In the genomic region with DNA sequence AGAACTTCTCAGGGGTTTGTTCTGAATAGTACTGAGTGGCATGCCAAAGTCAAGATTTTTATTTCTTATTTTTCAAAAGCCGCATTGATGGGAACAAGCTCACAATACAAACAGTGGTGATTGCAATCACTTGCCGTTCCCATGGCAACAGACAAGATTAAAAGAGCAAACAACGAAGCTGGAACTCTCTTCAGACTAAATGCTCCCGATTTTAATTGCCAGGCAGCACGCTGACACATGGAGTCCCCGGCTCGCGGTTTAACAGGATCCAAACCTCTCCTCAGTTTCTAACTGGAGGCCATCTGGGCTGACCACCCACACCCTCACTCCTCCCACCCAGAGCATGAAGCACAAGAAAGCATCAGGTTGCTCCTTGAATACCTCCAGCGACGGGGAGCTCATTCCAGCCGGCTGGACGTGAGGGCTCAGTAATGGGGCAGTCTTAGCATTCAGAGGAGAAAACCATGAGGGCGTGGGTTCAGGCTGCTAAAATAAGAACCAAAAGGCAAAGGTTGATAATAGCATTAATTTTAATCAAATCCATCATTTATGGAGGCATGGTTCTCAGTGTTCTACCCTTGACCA, we compare ENCODE assay signal across 2 cellular contexts.
A peak's percentile ranks its signal among the peaks of the same experiment; 100 is the strongest.
TF ChIP-seq lines count a peak whose summit lies in the region.

No MANE protein-coding gene starts in this region.

TF ChIP-seq in GM23338, 12 proteins besides CTCF, POLR2A, EP300 and RAD21 (continues in another document):
- no peak for TF ChIP-seq POLR2AphosphoS5 (IDR thresholded peaks at IDR 0.05; ENCODE audit: low read depth)
- no peak for TF ChIP-seq JUNB (IDR thresholded peaks at IDR 0.05; ENCODE audit: unreplicated experiment)
- TF ChIP-seq REST (IDR thresholded peaks at IDR 0.05; ENCODE audit: unreplicated experiment): no peak
- TF ChIP-seq CREB1 (CRISPR knock-in tag; IDR thresholded peaks at IDR 0.05; ENCODE audit: low read depth): no peak
- TF ChIP-seq ZNF331 (CRISPR knock-in tag; IDR thresholded peaks at IDR 0.05; ENCODE audit: low read depth): no peak
- TF ChIP-seq NANOG (IDR thresholded peaks at IDR 0.05; ENCODE audit: borderline replicate concordance): no peak
- TF ChIP-seq EZH2phosphoT487 (IDR thresholded peaks at IDR 0.05; ENCODE audit: unreplicated experiment): no peak
- TF ChIP-seq, protein P1, sequence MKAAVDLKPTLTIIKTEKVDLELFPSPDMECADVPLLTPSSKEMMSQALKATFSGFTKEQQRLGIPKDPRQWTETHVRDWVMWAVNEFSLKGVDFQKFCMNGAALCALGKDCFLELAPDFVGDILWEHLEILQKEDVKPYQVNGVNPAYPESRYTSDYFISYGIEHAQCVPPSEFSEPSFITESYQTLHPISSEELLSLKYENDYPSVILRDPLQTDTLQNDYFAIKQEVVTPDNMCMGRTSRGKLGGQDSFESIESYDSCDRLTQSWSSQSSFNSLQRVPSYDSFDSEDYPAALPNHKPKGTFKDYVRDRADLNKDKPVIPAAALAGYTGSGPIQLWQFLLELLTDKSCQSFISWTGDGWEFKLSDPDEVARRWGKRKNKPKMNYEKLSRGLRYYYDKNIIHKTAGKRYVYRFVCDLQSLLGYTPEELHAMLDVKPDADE (IDR thresholded peaks at IDR 0.05): no peak
- no peak for TF ChIP-seq ZNF114 (CRISPR knock-in tag; IDR thresholded peaks at IDR 0.05)
- TF ChIP-seq EZH2 (IDR thresholded peaks at IDR 0.05; ENCODE audit: low read depth, unreplicated experiment): no peak

TF ChIP-seq in HepG2, 621 proteins besides CTCF, POLR2A, EP300 and RAD21:
- TF ChIP-seq ARID3A (IDR thresholded peaks at IDR 0.05; ENCODE audit: low read depth, low read length) (0 out of 2 replicates have a peak, but pooled peaks have one; percentile 36), RFX3 (CRISPR knock-in tag; IDR thresholded peaks at IDR 0.05) (peak; percentile 80), RFX1 (IDR thresholded peaks at IDR 0.05) (peak; percentile 69), ZNF30 (CRISPR knock-in tag; IDR thresholded peaks at IDR 0.05) (0 out of 2 replicates have a peak, but pooled peaks have one; percentile 29), CHD4 (IDR thresholded peaks at IDR 0.05; ENCODE audit: borderline replicate concordance, low read length) (peak; percentile 68; the same call in 1 of the 2 replicates), DRAP1 (CRISPR knock-in tag; IDR thresholded peaks at IDR 0.05) (no peak), ZMYM3 (CRISPR knock-in tag; IDR thresholded peaks at IDR 0.05) (peak; percentile 82), ZNF781 (CRISPR knock-in tag; IDR thresholded peaks at IDR 0.05; ENCODE audit: borderline replicate concordance, not compliant biosample characterization) (peak; percentile 17), GLMP (CRISPR knock-in tag; IDR thresholded peaks at IDR 0.05; ENCODE audit: borderline replicate concordance) (no peak), ZNF124 (CRISPR knock-in tag; IDR thresholded peaks at IDR 0.05) (no peak)
- TF ChIP-seq, protein P2, sequence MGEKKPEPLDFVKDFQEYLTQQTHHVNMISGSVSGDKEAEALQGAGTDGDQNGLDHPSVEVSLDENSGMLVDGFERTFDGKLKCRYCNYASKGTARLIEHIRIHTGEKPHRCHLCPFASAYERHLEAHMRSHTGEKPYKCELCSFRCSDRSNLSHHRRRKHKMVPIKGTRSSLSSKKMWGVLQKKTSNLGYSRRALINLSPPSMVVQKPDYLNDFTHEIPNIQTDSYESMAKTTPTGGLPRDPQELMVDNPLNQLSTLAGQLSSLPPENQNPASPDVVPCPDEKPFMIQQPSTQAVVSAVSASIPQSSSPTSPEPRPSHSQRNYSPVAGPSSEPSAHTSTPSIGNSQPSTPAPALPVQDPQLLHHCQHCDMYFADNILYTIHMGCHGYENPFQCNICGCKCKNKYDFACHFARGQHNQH (CRISPR knock-in tag; IDR thresholded peaks at IDR 0.05): 0 out of 2 replicates have a peak, but pooled peaks have one; percentile 4
